ENCODE assay signal across 14 cellular contexts in the genomic region with DNA sequence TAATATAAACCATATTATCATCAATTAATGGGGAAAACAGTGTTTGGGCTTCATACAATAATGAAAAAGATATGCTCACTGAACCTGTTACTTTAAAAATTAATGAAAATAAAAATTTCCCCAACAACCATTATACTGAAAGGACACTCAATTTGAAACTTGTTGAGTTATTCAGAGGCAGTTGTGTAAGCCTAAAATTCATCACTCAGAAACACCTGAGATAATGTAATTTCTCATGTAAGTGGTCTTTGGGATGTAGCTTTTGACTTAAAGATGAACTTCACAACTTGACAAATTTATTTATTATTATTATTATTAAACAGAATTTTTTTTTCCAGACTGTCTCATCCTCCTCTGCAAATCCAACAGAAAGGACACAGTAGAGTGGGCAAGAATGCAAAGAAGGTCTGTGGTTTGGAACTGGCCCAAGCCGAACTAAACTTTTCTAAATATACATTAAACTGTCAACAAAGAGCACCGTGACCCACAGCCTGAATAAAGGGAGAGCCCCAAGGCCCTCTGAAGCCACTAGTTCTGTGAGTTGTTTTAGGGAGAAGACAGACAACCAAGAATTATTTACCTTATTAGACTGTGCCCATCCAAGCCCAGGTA. TPM values are rescaled to one million over a fixed set of nuclear protein-coding genes. Genes with fewer than 3 reads are reported as not detected.
DNase-seq lines count a peak whose midpoint lies in the region; ATAC-seq, FAIRE-seq and TF ChIP-seq lines count a peak whose summit lies in the region.
"Had no signal": no experiment of that assay in that cellular context is flagged by ENCODE, and none has a peak within 500 bp of the region (broad histone marks: within the 10 kb centered on the region; RNA-seq: fewer than 3 reads in every experiment).

No MANE protein-coding gene starts in this region.

- peaks cover 24% of the 10 kb centered on the region for H3K9me3 Mint-ChIP-seq in WTC11
- H3K9me3 Mint-ChIP-seq in activated CD4-positive, alpha-beta memory T cell treated with anti-CD3 and anti-CD28 coated beads for 36 hours: no peaks in the 10 kb centered on the region

- peaks cover 0 to 9% (median 2%) of the 10 kb centered on the region in 11 experiments; a peak in 13 of 22 replicates for H3K9me3 ChIP-seq in BLaER1 treated with 17β-estradiol and CSF1 and Interleukin-3, amounts not matched to agents 10 nM and 100 nM (replicated peaks in 1 of 11)
- H3K9me3 ChIP-seq: A549 had no signal

- no peak overlapping the region for H3K9ac ChIP-seq in BLaER1 treated with 17β-estradiol and CSF1 and Interleukin-3, amounts not matched to agents 10 nM and 100 nM

- ATAC-seq in HG02763 (IDR thresholded peaks at IDR 0.05; ENCODE audit: unreplicated experiment) (peak; percentile 76), HG03521 (IDR thresholded peaks at IDR 0.05; ENCODE audit: unreplicated experiment) (peak; percentile 81), WTC11 (no peak), left lobe of liver (no peak)
- ATAC-seq: A549, sciatic nerve had no signal

- intact Hi-C loops in activated CD4-positive, alpha-beta memory T cell treated with anti-CD3 and anti-CD28 coated beads for 36 hours (cut with micrococcal nuclease): no loop called here

- peaks cover 28 to 58% (median 50%) of the 10 kb centered on the region in 10 experiments for H3K4me1 ChIP-seq in BLaER1 treated with 17β-estradiol and CSF1 and Interleukin-3, amounts not matched to agents 10 nM and 100 nM
- H3K4me1 ChIP-seq: A549 had no signal

- H4K20me1 ChIP-seq in BLaER1 treated with 17β-estradiol and CSF1 and Interleukin-3, amounts not matched to agents 10 nM and 100 nM: no peaks in the 10 kb centered on the region

- peak overlapping the region in 4 of 10 experiments; percentile 1 to 29 (median 16); a peak in 2 of 20 replicates for H3K4me3 ChIP-seq in BLaER1 treated with 17β-estradiol and CSF1 and Interleukin-3, amounts not matched to agents 10 nM and 100 nM
- H3K4me3 ChIP-seq: A549, SK-N-MC had no signal

- H3K4me3 Mint-ChIP-seq in WTC11: no peak overlapping the region
- H3K4me3 Mint-ChIP-seq in activated CD4-positive, alpha-beta memory T cell treated with anti-CD3 and anti-CD28 coated beads for 36 hours: no peak overlapping the region

- H3K27me3 ChIP-seq in BLaER1 treated with 17β-estradiol and CSF1 and Interleukin-3, amounts not matched to agents 10 nM and 100 nM: no peaks in the 10 kb centered on the region

- CTCF ChIA-PET in WTC11 (lab: Charles Lee): interaction anchor here (2.0 kb wide), 1 partner anchor 42 kb away, joined by 4 read pairs; no protein-coding TSS in a partner anchor
- CTCF ChIA-PET in activated CD4-positive, alpha-beta memory T cell treated with anti-CD3 and anti-CD28 coated beads for 36 hours (lab: Charles Lee): no interaction called here

- peak overlapping the region; percentile 54 to 87 (median 70) for H3K4me2 ChIP-seq in BLaER1 treated with 17β-estradiol and CSF1 and Interleukin-3, amounts not matched to agents 10 nM and 100 nM
- H3K4me2 ChIP-seq: A549 had no signal

- DNase-seq in GM19239 (ENCODE audit: insufficient read length, low spot score) (peak; percentile 8), WTC11 (ENCODE audit: low spot score) (no peak), left lobe of liver (ENCODE audit: low spot score) (no peak)
- no peak for DNase-seq in activated CD4-positive, alpha-beta memory T cell treated with anti-CD3 and anti-CD28 coated beads for 36 hours
- no peak for DNase-seq in activated CD4-positive, CD25-positive, alpha-beta regulatory T cell treated with anti-CD3 and anti-CD28 coated beads, Interleukin-2, amount 50 U/mL, for 72 hours
- DNase-seq: GDM1, mesendoderm, NCI-H2171 treated with DMSO at 0.1 percent for 48 hours had no signal

- H3K27ac ChIP-seq in BLaER1 treated with 17β-estradiol and CSF1 and Interleukin-3, amounts not matched to agents 10 nM and 100 nM: peak overlapping the region in 6 of 11 experiments; percentile 25 to 49 (median 37); a peak in 10 of 22 replicates
- H3K27ac ChIP-seq: A549, SK-N-MC had no signal

- peak; percentile 72 for FAIRE-seq in GM19239 (lab: Jason Lieb, UNC)
- FAIRE-seq: A549 had no signal

- H3K27ac Mint-ChIP-seq in WTC11: no peak overlapping the region
- H3K27ac Mint-ChIP-seq in activated CD4-positive, alpha-beta memory T cell treated with anti-CD3 and anti-CD28 coated beads for 36 hours: no peak overlapping the region

- peaks cover 12% of the 10 kb centered on the region for H3K36me3 Mint-ChIP-seq in WTC11
- H3K36me3 Mint-ChIP-seq in activated CD4-positive, alpha-beta memory T cell treated with anti-CD3 and anti-CD28 coated beads for 36 hours: no peaks in the 10 kb centered on the region

- no peaks in the 10 kb centered on the region for H3K27me3 Mint-ChIP-seq in WTC11 (ENCODE audit: low read depth)
- peaks cover 5% of the 10 kb centered on the region for H3K27me3 Mint-ChIP-seq in activated CD4-positive, alpha-beta memory T cell treated with anti-CD3 and anti-CD28 coated beads for 36 hours

- POLR2A ChIA-PET in WTC11 (lab: Charles Lee): no interaction called here
- POLR2A ChIA-PET in activated CD4-positive, alpha-beta memory T cell treated with anti-CD3 and anti-CD28 coated beads for 36 hours (lab: Charles Lee): no interaction called here

- no peaks in the 10 kb centered on the region for H3K36me3 ChIP-seq in BLaER1 treated with 17β-estradiol and CSF1 and Interleukin-3, amounts not matched to agents 10 nM and 100 nM

- peaks cover 14% of the 10 kb centered on the region for H3K4me1 Mint-ChIP-seq in WTC11
- peaks cover 6% of the 10 kb centered on the region for H3K4me1 Mint-ChIP-seq in activated CD4-positive, alpha-beta memory T cell treated with anti-CD3 and anti-CD28 coated beads for 36 hours (ENCODE audit: low read depth)

- TF ChIP-seq CTCF in WTC11 (IDR thresholded peaks at IDR 0.05): no peak

TF ChIP-seq in WTC11, 78 proteins besides CTCF, POLR2A, EP300 and RAD21:
- TF ChIP-seq, protein P1, sequence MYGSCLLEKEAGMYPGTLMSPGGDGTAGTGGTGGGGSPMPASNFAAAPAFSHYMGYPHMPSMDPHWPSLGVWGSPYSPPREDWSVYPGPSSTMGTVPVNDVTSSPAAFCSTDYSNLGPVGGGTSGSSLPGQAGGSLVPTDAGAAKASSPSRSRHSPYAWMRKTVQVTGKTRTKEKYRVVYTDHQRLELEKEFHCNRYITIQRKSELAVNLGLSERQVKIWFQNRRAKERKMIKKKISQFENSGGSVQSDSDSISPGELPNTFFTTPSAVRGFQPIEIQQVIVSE (CRISPR knock-in tag; IDR thresholded peaks at IDR 0.05; ENCODE audit: borderline replicate concordance): no peak
- TF ChIP-seq SMAD3 (CRISPR knock-in tag; IDR thresholded peaks at IDR 0.05; ENCODE audit: borderline replicate concordance) (no peak), JAZF1 (CRISPR knock-in tag; IDR thresholded peaks at IDR 0.05) (no peak), JUN (CRISPR knock-in tag; IDR thresholded peaks at IDR 0.05) (no peak), CBFB (CRISPR knock-in tag; IDR thresholded peaks at IDR 0.05; ENCODE audit: low read depth) (no peak)
- TF ChIP-seq, protein P2, sequence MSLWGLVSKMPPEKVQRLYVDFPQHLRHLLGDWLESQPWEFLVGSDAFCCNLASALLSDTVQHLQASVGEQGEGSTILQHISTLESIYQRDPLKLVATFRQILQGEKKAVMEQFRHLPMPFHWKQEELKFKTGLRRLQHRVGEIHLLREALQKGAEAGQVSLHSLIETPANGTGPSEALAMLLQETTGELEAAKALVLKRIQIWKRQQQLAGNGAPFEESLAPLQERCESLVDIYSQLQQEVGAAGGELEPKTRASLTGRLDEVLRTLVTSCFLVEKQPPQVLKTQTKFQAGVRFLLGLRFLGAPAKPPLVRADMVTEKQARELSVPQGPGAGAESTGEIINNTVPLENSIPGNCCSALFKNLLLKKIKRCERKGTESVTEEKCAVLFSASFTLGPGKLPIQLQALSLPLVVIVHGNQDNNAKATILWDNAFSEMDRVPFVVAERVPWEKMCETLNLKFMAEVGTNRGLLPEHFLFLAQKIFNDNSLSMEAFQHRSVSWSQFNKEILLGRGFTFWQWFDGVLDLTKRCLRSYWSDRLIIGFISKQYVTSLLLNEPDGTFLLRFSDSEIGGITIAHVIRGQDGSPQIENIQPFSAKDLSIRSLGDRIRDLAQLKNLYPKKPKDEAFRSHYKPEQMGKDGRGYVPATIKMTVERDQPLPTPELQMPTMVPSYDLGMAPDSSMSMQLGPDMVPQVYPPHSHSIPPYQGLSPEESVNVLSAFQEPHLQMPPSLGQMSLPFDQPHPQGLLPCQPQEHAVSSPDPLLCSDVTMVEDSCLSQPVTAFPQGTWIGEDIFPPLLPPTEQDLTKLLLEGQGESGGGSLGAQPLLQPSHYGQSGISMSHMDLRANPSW (CRISPR knock-in tag; conservative IDR thresholded peaks at IDR 0.05; ENCODE audit: low read depth): no peak

RNA-seq across cellular contexts. Expression of a gene that starts 32.2 kb away (rescaled TPM):
- total RNA-seq in WTC11 (2021) (10.6 to 12.3 TPM (median 11.5 TPM) in 3 replicates), left lobe of liver (2.3 TPM)
- total RNA-seq in activated CD4-positive, alpha-beta memory T cell treated with anti-CD3 and anti-CD28 coated beads for 36 hours: not detected

Comparison
In these comparisons a context has a peak if more than half of its experiments do, and no peak if none do; other contexts are left out.
1. ATAC-seq: peak in HG02763 (single experiment) and HG03521 (single experiment); none in WTC11 (single experiment) and left lobe of liver (single experiment).